19 cellular contexts compared by ENCODE assay signal in the genomic region with DNA sequence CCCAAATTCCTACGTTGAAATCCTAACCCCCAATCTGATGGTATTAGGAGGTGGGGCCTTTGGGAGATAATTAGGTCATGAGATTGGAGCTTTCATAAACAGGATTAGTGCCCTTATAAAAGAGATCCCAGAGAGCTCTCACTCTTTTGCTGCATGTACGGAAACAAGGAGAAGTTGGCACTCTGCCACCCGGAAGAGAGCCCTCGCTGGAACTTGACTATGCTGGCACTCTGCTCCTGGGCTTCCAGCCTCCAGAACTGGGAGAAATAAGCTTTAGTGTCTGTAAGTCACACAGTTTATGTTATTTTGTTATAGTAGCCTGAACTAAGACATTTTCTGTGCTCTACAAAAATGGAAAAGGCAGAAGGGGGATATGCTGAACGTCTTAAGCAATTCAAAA. TPM values are rescaled to one million over a fixed set of nuclear protein-coding genes. Genes with fewer than 3 reads are reported as not detected.
DNase-seq lines count a peak whose midpoint lies in the region; TF ChIP-seq lines count a peak whose summit lies in the region.
"Had no signal": no experiment of that assay in that cellular context is flagged by ENCODE, and none has a peak within 500 bp of the region (broad histone marks: within the 10 kb centered on the region; RNA-seq: fewer than 3 reads in every experiment).

No MANE protein-coding gene starts in this region.

- no peak overlapping the region for H2AFZ ChIP-seq in Karpas-422 (ENCODE audit: low read length)
- H2AFZ ChIP-seq: GM23338 had no signal

- H4K20me1 ChIP-seq in Karpas-422 (ENCODE audit: insufficient read depth, low read depth, low read length) = no peaks in the 10 kb centered on the region

- no peak overlapping the region for H3K4me2 ChIP-seq in Karpas-422 (ENCODE audit: low read depth, low read length, poor library complexity, severe bottlenecking)
- H3K4me2 ChIP-seq: A549, GM23338 had no signal

- no peaks in the 10 kb centered on the region for H3K79me2 ChIP-seq in Karpas-422 (ENCODE audit: low read length)

- peaks cover 88% of the 10 kb centered on the region for H3K4me1 Mint-ChIP-seq in brain
- no peaks in the 10 kb centered on the region for H3K4me1 Mint-ChIP-seq in CD8-positive, alpha-beta memory T cell
- H3K4me1 Mint-ChIP-seq: T-cell had no signal

- H3K27me3 ChIP-seq in suprapubic skin = no peaks in the 10 kb centered on the region
- no peaks in the 10 kb centered on the region for H3K27me3 ChIP-seq in CD8-positive, alpha-beta memory T cell (ENCODE audit: insufficient read depth, low read length, poor library complexity, severe bottlenecking)
- no peaks in the 10 kb centered on the region for H3K27me3 ChIP-seq in Karpas-422 (ENCODE audit: low read length)
- H3K27me3 ChIP-seq: colonic mucosa had no signal

- no peak overlapping the region for H3K9ac ChIP-seq in Karpas-422 (ENCODE audit: low read length)

- peaks cover 5% of the 10 kb centered on the region for H3K27me3 Mint-ChIP-seq in brain
- H3K27me3 Mint-ChIP-seq in CD8-positive, alpha-beta memory T cell = peaks cover 4 to 36% of the 10 kb centered on the region in 2 donors

- TF ChIP-seq POLR2A in suprapubic skin (IDR thresholded peaks at IDR 0.05) = no peak

- CTCF ChIA-PET in CD8-positive, alpha-beta memory T cell (lab: Charles Lee) = no interaction called here

- no peaks in the 10 kb centered on the region for H3K9me2 ChIP-seq in Karpas-422 (replicated peaks; ENCODE audit: insufficient read depth, low read length)

- H3K4me3 ChIP-seq in suprapubic skin (no peak overlapping the region), Karpas-422 (ENCODE audit: low read length) (no peak overlapping the region)
- H3K4me3 ChIP-seq in CD8-positive, alpha-beta memory T cell (ENCODE audit: low read length) = no peak overlapping the region
- H3K4me3 ChIP-seq: A549, colonic mucosa, GM23338 had no signal

- TF ChIP-seq CTCF in brain (conservative IDR thresholded peaks at IDR 0.05) (no peak), suprapubic skin (IDR thresholded peaks at IDR 0.05) (no peak)

- H3K9me3 ChIP-seq in suprapubic skin (no peaks in the 10 kb centered on the region), Karpas-422 (ENCODE audit: low read length) (no peaks in the 10 kb centered on the region)
- H3K9me3 ChIP-seq in CD8-positive, alpha-beta memory T cell (ENCODE audit: low read length) = no peaks in the 10 kb centered on the region
- H3K9me3 ChIP-seq: A549, colonic mucosa had no signal

- POLR2A ChIA-PET in CD8-positive, alpha-beta memory T cell (lab: Charles Lee) = no interaction called here

- peak; percentile 26 for DNase-seq in NCI-H510A treated with DMSO at 0.1 percent for 48 hours (lab: John Stamatoyannopoulos, UW)
- no peak for DNase-seq in NCI-H510A (lab: John Stamatoyannopoulos, UW)
- DNase-seq in kidney tubule cell (ENCODE audit: low spot score) = peak; percentile 58
- peak in 1 of 2 donors; percentile 84 for DNase-seq in suprapubic skin (ENCODE audit: low spot score in 2 of 2)
- no peak for DNase-seq in stimulated activated naive CD4-positive, alpha-beta T cell treated with Interleukin-2 at 50 U/mL for 16 hours (lab: John Stamatoyannopoulos, UW)
- no peak for DNase-seq in CD8-positive, alpha-beta memory T cell
- no peak for DNase-seq in Karpas-422
- DNase-seq: activated CD4-positive, alpha-beta T cell treated with anti-CD3 and anti-CD28 coated beads, Interleukin-2, amount 50 U/mL, for 48 hours; activated naive CD4-positive, alpha-beta T cell treated with Interleukin-2 at 50 U/mL for 16 hours; C1 segment of cervical spinal cord; colonic mucosa; DND-41; foreskin melanocyte; NCI-H1436; SHP77; T-cell had no signal

- no peak for TF ChIP-seq EP300 in suprapubic skin (IDR thresholded peaks at IDR 0.05)

- peak overlapping the region; percentile 30 for H3K27ac ChIP-seq in suprapubic skin
- H3K27ac ChIP-seq in CD8-positive, alpha-beta memory T cell (ENCODE audit: low read depth, low read length) = no peak overlapping the region
- H3K27ac ChIP-seq in Karpas-422 (ENCODE audit: low read length) = no peak overlapping the region
- H3K27ac ChIP-seq: A549, colonic mucosa had no signal

- H3K4me1 ChIP-seq in suprapubic skin = peaks cover 40% of the 10 kb centered on the region
- H3K4me1 ChIP-seq in CD8-positive, alpha-beta memory T cell (ENCODE audit: insufficient read depth, low read length) = no peaks in the 10 kb centered on the region
- H3K4me1 ChIP-seq in Karpas-422 (ENCODE audit: low read length) = no peaks in the 10 kb centered on the region
- H3K4me1 ChIP-seq: colonic mucosa had no signal

- H3K27ac Mint-ChIP-seq in brain = peak overlapping the region in 3 of 5 experiments; percentile 28 to 78 (median 68)
- no peak overlapping the region for H3K27ac Mint-ChIP-seq in CD8-positive, alpha-beta memory T cell
- H3K27ac Mint-ChIP-seq: GM23338, T-cell had no signal

- peaks cover 0 to 8% (median 2%) of the 10 kb centered on the region in 5 experiments for H3K9me3 Mint-ChIP-seq in brain
- H3K9me3 Mint-ChIP-seq in CD8-positive, alpha-beta memory T cell = peaks cover 0 to 4% (median 0%) of the 10 kb centered on the region in 5 donors
- H3K9me3 Mint-ChIP-seq: GM23338, T-cell had no signal

- peak overlapping the region in 3 of 5 experiments; percentile 11 to 90 (median 84) for H3K4me3 Mint-ChIP-seq in brain
- H3K4me3 Mint-ChIP-seq in CD8-positive, alpha-beta memory T cell = no peak overlapping the region
- H3K4me3 Mint-ChIP-seq: GM23338, T-cell had no signal

- H3K36me3 ChIP-seq in suprapubic skin = no peaks in the 10 kb centered on the region
- H3K36me3 ChIP-seq in CD8-positive, alpha-beta memory T cell (ENCODE audit: insufficient read depth, low read length) = no peaks in the 10 kb centered on the region
- no peaks in the 10 kb centered on the region for H3K36me3 ChIP-seq in Karpas-422 (ENCODE audit: insufficient read depth, low read length)
- H3K36me3 ChIP-seq: colonic mucosa had no signal

- 52% methylated on average over 5 of the region's 5 CpGs for WGBS in suprapubic skin

- H3K36me3 Mint-ChIP-seq in brain = peaks cover 53% of the 10 kb centered on the region
- H3K36me3 Mint-ChIP-seq in CD8-positive, alpha-beta memory T cell = no peaks in the 10 kb centered on the region
- H3K36me3 Mint-ChIP-seq: T-cell had no signal

RNA-seq across cellular contexts. Expression of a gene that starts 17.5 kb away (rescaled TPM):
- polyA plus RNA-seq in brain (ENCODE audit: insufficient read depth, low read depth, low replicate concordance) = 49.5 TPM
- 100 to 1,000 TPM in 2 of 4 donors, 10 to 100 TPM in 2; 90.4 to 204 (median 112) TPM for total RNA-seq in suprapubic skin
- not detected for total RNA-seq in CD8-positive, alpha-beta memory T cell
- not detected for polyA plus RNA-seq in CD8-positive, alpha-beta memory T cell
- 1.0 and 3.6 TPM in 2 replicates for total RNA-seq in Karpas-422 (2014; rRNA removed; shearing (Covaris generic); ENCODE audit: low replicate concordance)

Comparison
In these comparisons a context has a peak if more than half of its experiments do, and no peak if none do; other contexts are left out.
1. DNase-seq: peak in NCI-H510A treated with DMSO at 0.1 percent for 48 hours (single experiment) and kidney tubule cell (single experiment); none in NCI-H510A (single experiment), stimulated activated naive CD4-positive, alpha-beta T cell treated with Interleukin-2 at 50 U/mL for 16 hours (single experiment), CD8-positive, alpha-beta memory T cell (0 of 5) and Karpas-422 (single experiment).
2. H3K27ac Mint-ChIP-seq: peak in brain (3 of 5); none in CD8-positive, alpha-beta memory T cell (0 of 8).
3. H3K4me3 Mint-ChIP-seq: peak in brain (3 of 5); none in CD8-positive, alpha-beta memory T cell (0 of 7).
4. RNA of a gene that starts 17.5 kb away (total RNA-seq): 90.4 to 204 TPM in suprapubic skin; 1.0 to 3.6 TPM in Karpas-422 and not detected in CD8-positive, alpha-beta memory T cell; every median in the first group is over 10 times any median in the second.